ENCODE assay signal across 1 cellular context in genomic region chr10:61905446-61905725, GRCh38.
TF ChIP-seq lines count a peak whose summit lies in the region.

No MANE protein-coding gene starts in this region.

TF ChIP-seq in liver, 16 proteins besides CTCF, POLR2A, EP300 and RAD21 (continued from another document):
- TF ChIP-seq REST (IDR thresholded peaks at IDR 0.05) (no peak), HNF4A (conservative IDR thresholded peaks at IDR 0.05) (no peak), FOXA1 (IDR thresholded peaks at IDR 0.05) (no peak), TAF1 (conservative IDR thresholded peaks at IDR 0.05) (no peak), EGR1 (IDR thresholded peaks at IDR 0.05; ENCODE audit: low read depth in 2 of 2) (no peak), MAX (IDR thresholded peaks at IDR 0.05) (no peak), JUND (IDR thresholded peaks at IDR 0.05) (no peak)
